In genomic region chr2:161415041-161415440, GRCh38 we compare ENCODE assay signal across 7 cellular contexts. TPM values are rescaled to one million over a fixed set of nuclear protein-coding genes. Genes with fewer than 3 reads are reported as not detected.
A peak's percentile ranks its signal among the peaks of the same experiment; 100 is the strongest.
DNase-seq lines count a peak whose midpoint lies in the region; TF ChIP-seq lines count a peak whose summit lies in the region.

No MANE protein-coding gene starts in this region.

- H3K27me3 ChIP-seq in H7 (ENCODE audit: control insufficient read depth, insufficient read depth, low read length) (peaks cover 68% of the 10 kb centered on the region), NT2/D1 (ENCODE audit: insufficient read depth, insufficient read length) (peaks cover 9% of the 10 kb centered on the region)

- peaks cover 84% of the 10 kb centered on the region for H3K27me3 Mint-ChIP-seq in progenitor cell of endocrine pancreas

- peak overlapping the region; percentile 76 for H3K9ac ChIP-seq in NT2/D1 (ENCODE audit: insufficient read length, low read depth)

- no peak for TF ChIP-seq CTCF in GM10266 (IDR thresholded peaks at IDR 0.05; ENCODE audit: control insufficient read depth, insufficient read depth, low read depth, missing control alignments)
- no peak for TF ChIP-seq CTCF in progenitor cell of endocrine pancreas (IDR thresholded peaks at IDR 0.05; ENCODE audit: unreplicated experiment)

- H3K27ac Mint-ChIP-seq in progenitor cell of endocrine pancreas: no peak overlapping the region

- H3K36me3 ChIP-seq in H7 (replicated peaks; ENCODE audit: control insufficient read depth, insufficient read depth, low read length) (no peaks in the 10 kb centered on the region; the same call in 1 of the 2 replicates), NT2/D1 (ENCODE audit: insufficient read depth, insufficient read length, low read length) (peaks cover 8% of the 10 kb centered on the region)

- H3K36me3 Mint-ChIP-seq in progenitor cell of endocrine pancreas (ENCODE audit: insufficient read depth): peaks cover 9% of the 10 kb centered on the region

- H3K9me3 Mint-ChIP-seq in progenitor cell of endocrine pancreas (ENCODE audit: low read depth): no peaks in the 10 kb centered on the region

- peak overlapping the region; percentile 45; the same call in 1 of the 2 replicates for H3K4me3 ChIP-seq in H7 (ENCODE audit: insufficient read depth, low read depth, low read length)
- H3K4me3 ChIP-seq in NT2/D1 (ENCODE audit: insufficient read length, low read depth): peak overlapping the region; percentile 47

- H3K4me1 Mint-ChIP-seq in progenitor cell of endocrine pancreas (ENCODE audit: low read depth): peaks cover 14% of the 10 kb centered on the region

- peak overlapping the region; percentile 39 for H3K4me3 Mint-ChIP-seq in progenitor cell of endocrine pancreas (ENCODE audit: low read depth)

- peaks cover 15% of the 10 kb centered on the region; the same call in 1 of the 2 replicates for H3K9me3 ChIP-seq in NT2/D1 (ENCODE audit: insufficient read depth, low read length)

- DNase-seq in GM10266 (ENCODE audit: extremely low spot score) (peak; percentile 42), H7 (no peak), NT2/D1 (ENCODE audit: low read depth, low spot score) (no peak), ecto neural progenitor cell (ENCODE audit: low spot score) (peak; percentile 50), progenitor cell of endocrine pancreas (ENCODE audit: low spot score, unreplicated experiment) (no peak), NK-92 (lab: John Stamatoyannopoulos, UW; ENCODE audit: unreplicated experiment) (no peak), nucleus accumbens (lab: John Stamatoyannopoulos, UW) (no peak)

- H3K4me1 ChIP-seq in NT2/D1 (ENCODE audit: insufficient read depth, insufficient read length): no peaks in the 10 kb centered on the region

RNA-seq across cellular contexts. Expression of gene TBR1, which starts 1.1 kb away (rescaled TPM):
- total RNA-seq in H7 (2014; rRNA removed; shearing (Covaris generic)): under 0.01 and 0.37 TPM in 2 replicates
- not detected in 2 replicates for total RNA-seq in progenitor cell of endocrine pancreas

Comparison
In these comparisons a context has a peak if more than half of its experiments do, and no peak if none do; other contexts are left out.
1. DNase-seq: peak in GM10266 (single experiment) and ecto neural progenitor cell (single experiment); none in H7 (single experiment), NT2/D1 (single experiment), progenitor cell of endocrine pancreas (single experiment), NK-92 (single experiment) and nucleus accumbens (0 of 56).